15 cellular contexts compared by ENCODE assay signal in genomic region chr9:137312852-137313325, GRCh38. TPM values are rescaled to one million over a fixed set of nuclear protein-coding genes. Genes with fewer than 3 reads are reported as not detected.
A peak's percentile ranks its signal among the peaks of the same experiment; 100 is the strongest.
DNase-seq lines count a peak whose midpoint lies in the region; ATAC-seq, FAIRE-seq and TF ChIP-seq lines count a peak whose summit lies in the region.
"Had no signal": no experiment of that assay in that cellular context is flagged by ENCODE, and none has a peak within 500 bp of the region (broad histone marks: within the 10 kb centered on the region; RNA-seq: fewer than 3 reads in every experiment).

No MANE protein-coding gene starts in this region.

- no peaks in the 10 kb centered on the region for H3K9me3 ChIP-seq in BLaER1
- H3K9me3 ChIP-seq in esophagus (ENCODE audit: control insufficient read depth in 2 of 2, insufficient read depth in 1 of 2, low read depth in 1 of 2, low read length in 1 of 2), result no peaks in the 10 kb centered on the region
- no peaks in the 10 kb centered on the region for H3K9me3 ChIP-seq in tibial nerve
- H3K9me3 ChIP-seq: adrenal gland had no signal

- TF ChIP-seq POLR2A in H54 (IDR thresholded peaks at IDR 0.05; ENCODE audit: low read depth, low read length), result no peak
- no peak for TF ChIP-seq POLR2A in tibial nerve (IDR thresholded peaks at IDR 0.05)

- intact Hi-C loops in posterior vena cava (cut with DNase I), result no loop called here

- WGBS in esophagus, 2 donors, result 64 to 73% methylated on average over 6 of the region's 6 CpGs
- WGBS in tibial nerve, 2 donors, result 79 to 94% methylated on average over 5 to 6 of the region's 6 CpGs

- no peaks in the 10 kb centered on the region for H3K36me3 ChIP-seq in BLaER1
- H3K36me3 ChIP-seq in esophagus (ENCODE audit: control insufficient read depth in 2 of 2, insufficient read depth in 2 of 2, low read length in 1 of 2), result no peaks in the 10 kb centered on the region
- H3K36me3 ChIP-seq in tibial nerve, result no peaks in the 10 kb centered on the region
- H3K36me3 ChIP-seq: adrenal gland had no signal

- H3K4me1 ChIP-seq in BLaER1, result peaks cover 75% of the 10 kb centered on the region
- peaks cover 11 to 50% of the 10 kb centered on the region in 2 donors for H3K4me1 ChIP-seq in esophagus (ENCODE audit: control insufficient read depth in 2 of 2, insufficient read depth in 2 of 2, low read length in 1 of 2)
- H3K4me1 ChIP-seq in tibial nerve, result peaks cover 0 to 33% (median 22%) of the 10 kb centered on the region in 4 donors

- no peak for FAIRE-seq in H54 (lab: Jason Lieb, UNC)

- H3K27me3 ChIP-seq in BLaER1, result no peaks in the 10 kb centered on the region
- no peaks in the 10 kb centered on the region for H3K27me3 ChIP-seq in esophagus (ENCODE audit: control insufficient read depth in 1 of 2, insufficient read depth in 2 of 2, low read length in 2 of 2)
- H3K27me3 ChIP-seq in tibial nerve, result peaks cover 0 to 34% of the 10 kb centered on the region in 2 donors

- DNase-seq in H54 (ENCODE audit: insufficient read length, low spot score) (peak; percentile 57), posterior vena cava (ENCODE audit: low spot score) (peak; percentile 72), tibial nerve (ENCODE audit: low spot score in 2 of 2) (no peak)
- no peak for DNase-seq in activated naive CD4-positive, alpha-beta T cell treated with Interleukin-2 at 50 U/mL for 16 hours
- DNase-seq: effector CD8-positive, alpha-beta T cell; GF-D8; NCI-H1048; NCI-H69; nephron progenitor cell had no signal

- TF ChIP-seq EP300 in tibial nerve (IDR thresholded peaks at IDR 0.05), result no peak

- ATAC-seq in HG03025 (IDR thresholded peaks at IDR 0.05; ENCODE audit: low FRiP score, unreplicated experiment) (no peak), HG03469 (IDR thresholded peaks at IDR 0.05; ENCODE audit: unreplicated experiment) (no peak)

- no peak for TF ChIP-seq CTCF in tibial nerve (IDR thresholded peaks at IDR 0.05)

- H3K27ac ChIP-seq in BLaER1, result peak overlapping the region; percentile 44; the same call in 1 of the 2 replicates
- peak overlapping the region; percentile 97 to 98 for H3K27ac ChIP-seq in esophagus (ENCODE audit: low read depth in 2 of 2, low read length in 1 of 2)
- H3K27ac ChIP-seq in tibial nerve, result no peak overlapping the region
- H3K27ac ChIP-seq: adrenal gland, KMS-11 had no signal

- H3K4me2 ChIP-seq in BLaER1, result peak overlapping the region; percentile 59; the same call in 1 of the 2 replicates
- H3K4me2 ChIP-seq: KMS-11 had no signal

- H4K20me1 ChIP-seq in BLaER1, result no peaks in the 10 kb centered on the region

- 0 out of 2 replicates have a peak overlapping the region, but pooled peaks have one; percentile 27 for H3K9ac ChIP-seq in BLaER1
- H3K9ac ChIP-seq: KMS-11 had no signal

- H3K4me3 ChIP-seq in BLaER1, result no peak overlapping the region
- no peak overlapping the region for H3K4me3 ChIP-seq in esophagus (ENCODE audit: low read depth in 1 of 2, low read length in 2 of 2)
- no peak overlapping the region for H3K4me3 ChIP-seq in tibial nerve
- H3K4me3 ChIP-seq: adrenal gland had no signal

RNA-seq across cellular contexts. Expression of gene NRARP, which starts 10.8 kb away (rescaled TPM):
- 1 to 10 TPM; 1.6 to 7.8 TPM for polyA plus RNA-seq in esophagus
- total RNA-seq in posterior vena cava (1 to 10 TPM; 5.6 to 9.0 TPM), tibial nerve (10 to 100 TPM in 1 of 4 donors, 1 to 10 TPM in 3; 3.1 to 13.5 (median 3.9) TPM)

RNA-seq across cellular contexts. Expression of gene TOR4A, which starts 35.4 kb away (rescaled TPM):
- 1 to 10 TPM; 1.5 to 4.3 TPM for polyA plus RNA-seq in esophagus
- total RNA-seq in posterior vena cava (1 to 10 TPM; 5.3 to 7.0 TPM), tibial nerve (10 to 100 TPM in 1 of 4 donors, 1 to 10 TPM in 3; 3.3 to 11.4 (median 4.3) TPM)

RNA-seq across cellular contexts. Expression of gene NELFB, which starts 57.8 kb away (rescaled TPM):
- polyA plus RNA-seq in esophagus, result 10 to 100 TPM; 31.7 to 34.7 TPM
- total RNA-seq in posterior vena cava (10 to 100 TPM; 33.3 to 36.7 TPM), tibial nerve (10 to 100 TPM; 29.7 to 52.0 (median 38.7) TPM)

Comparison
In these comparisons a context has a peak if more than half of its experiments do, and no peak if none do; other contexts are left out.
1. H3K27ac ChIP-seq: peak in BLaER1 (single experiment) and esophagus (2 of 2); none in tibial nerve (0 of 4).
2. DNase-seq: peak in H54 (single experiment) and posterior vena cava (single experiment); none in tibial nerve (0 of 2) and activated naive CD4-positive, alpha-beta T cell treated with Interleukin-2 at 50 U/mL for 16 hours (single experiment).